In the genomic region with DNA sequence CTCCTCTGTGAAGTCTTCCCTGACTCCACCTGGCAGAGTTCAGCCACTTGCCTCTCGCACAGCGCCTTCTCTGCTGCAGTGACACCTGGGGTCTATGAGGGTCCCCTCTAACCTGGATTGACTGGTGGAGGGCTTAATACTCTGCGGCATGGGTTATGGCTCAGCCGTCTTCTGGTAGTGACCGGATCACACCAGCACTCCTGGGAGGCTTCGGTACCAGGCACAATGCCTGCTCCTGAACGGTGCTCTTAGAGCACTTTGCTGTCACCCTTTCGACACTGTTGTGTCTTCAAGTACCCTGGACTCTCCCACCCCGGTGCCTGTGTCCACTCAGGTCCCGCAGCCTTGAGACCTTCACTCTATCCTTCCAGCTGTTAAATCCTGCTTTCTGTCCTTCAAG, we compare ENCODE assay signal across 14 cellular contexts. TPM values are rescaled to one million over a fixed set of nuclear protein-coding genes. Genes with fewer than 3 reads are reported as not detected.
DNase-seq lines count a peak whose midpoint lies in the region; ATAC-seq and TF ChIP-seq lines count a peak whose summit lies in the region.
"Had no signal": no experiment of that assay in that cellular context is flagged by ENCODE, and none has a peak within 500 bp of the region (broad histone marks: within the 10 kb centered on the region; RNA-seq: fewer than 3 reads in every experiment).

No MANE protein-coding gene starts in this region.

- intact Hi-C loops in left ventricle myocardium superior (cut with micrococcal nuclease) (no loop called here), Right ventricle myocardium inferior (cut with DNase I) (no loop called here)

- no peak overlapping the region for H3K4me3 ChIP-seq in coronary artery

- DNase-seq in left ventricle myocardium superior (peak; percentile 2), Right ventricle myocardium inferior (ENCODE audit: missing footprints) (no peak), coronary artery (ENCODE audit: low spot score) (peak; percentile 56), mesenteric fat pad (ENCODE audit: low spot score) (peak; percentile 71), anterior cingulate cortex (lab: John Stamatoyannopoulos, UW) (no peak)
- DNase-seq in stimulated activated CD4-positive, alpha-beta T cell treated with anti-CD3 and anti-CD28 coated beads, Interleukin-2, amount 100 ng/mL, for 24 hours: no peak
- DNase-seq: Caco-2; CD8-positive, alpha-beta T cell; DND-41; GDM1; HCEC 1CT; HFFc6 had no signal

- TF ChIP-seq CTCF in coronary artery (IDR thresholded peaks at IDR 0.05): no peak

- ATAC-seq in left ventricle myocardium superior: no peak
- no peak for ATAC-seq in Right ventricle myocardium inferior
- no peak for ATAC-seq in GM18520 (IDR thresholded peaks at IDR 0.05; ENCODE audit: unreplicated experiment)
- ATAC-seq: CD8-positive, alpha-beta T cell had no signal

- no peak overlapping the region for H3K27ac ChIP-seq in coronary artery
- H3K27ac ChIP-seq: HL-60 had no signal

RNA-seq across cellular contexts. Expression of a gene that starts 50.0 kb away (rescaled TPM):
- 0.02 TPM for total RNA-seq in left ventricle myocardium superior
- total RNA-seq in Right ventricle myocardium inferior: not detected
- total RNA-seq in mesenteric fat pad: not detected
- total RNA-seq: Caco-2, HFFc6 had no signal

Comparison
In these comparisons a context has a peak if more than half of its experiments do, and no peak if none do; other contexts are left out.
1. DNase-seq: peak in left ventricle myocardium superior (single experiment), coronary artery (single experiment) and mesenteric fat pad (single experiment); none in Right ventricle myocardium inferior (single experiment), anterior cingulate cortex (0 of 58) and stimulated activated CD4-positive, alpha-beta T cell treated with anti-CD3 and anti-CD28 coated beads, Interleukin-2, amount 100 ng/mL, for 24 hours (0 of 2).